ENCODE assay signal across 1 cellular context in the genomic region with DNA sequence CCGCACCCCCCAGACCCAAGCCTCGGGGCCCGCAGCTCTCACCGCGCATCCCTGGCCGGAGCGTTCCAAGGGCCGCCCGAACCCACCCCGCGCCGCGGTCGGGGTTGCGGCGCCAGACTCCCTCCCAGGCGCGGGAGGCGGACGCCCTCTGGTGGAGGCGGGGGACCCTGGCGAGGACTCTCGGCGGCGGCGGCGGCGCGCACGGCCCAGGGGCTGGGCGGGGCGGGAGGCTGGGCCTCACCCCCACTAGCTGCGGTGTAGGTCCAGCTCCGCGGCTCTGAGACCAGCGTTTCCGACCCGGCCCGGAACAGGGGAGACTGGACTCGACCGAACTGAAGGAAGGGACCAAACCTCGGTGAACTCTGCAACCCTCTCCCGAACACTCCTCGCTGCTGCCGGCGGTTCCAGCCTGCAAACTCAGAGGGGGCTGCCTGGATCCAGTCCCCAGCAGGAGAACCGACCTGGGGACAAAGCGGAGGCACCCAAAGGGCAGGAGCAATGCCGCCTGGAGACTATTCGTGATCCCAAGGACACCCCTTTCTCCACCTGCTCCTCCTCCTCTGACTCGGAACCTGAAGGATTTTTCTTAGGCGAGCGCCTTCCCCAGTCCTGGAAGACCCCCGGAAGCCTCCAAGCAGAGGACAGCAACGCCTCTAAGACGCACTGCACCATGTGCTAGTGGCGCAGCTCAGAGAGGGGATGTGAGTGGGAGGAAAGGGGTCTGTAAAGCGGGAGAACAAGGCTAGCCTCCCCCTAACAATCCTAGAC.
TF ChIP-seq lines count a peak whose summit lies in the region.

No MANE protein-coding gene starts in this region.

TF ChIP-seq in HepG2, 621 proteins besides CTCF, POLR2A, EP300 and RAD21 (continued from another document and continues in another):
- TF ChIP-seq DDIT3 (CRISPR knock-in tag; IDR thresholded peaks at IDR 0.05) (no peak), ZNF792 (CRISPR knock-in tag; IDR thresholded peaks at IDR 0.05) (peak; percentile 70; the same call in 1 of the 2 replicates), HES4 (CRISPR knock-in tag; IDR thresholded peaks at IDR 0.05; ENCODE audit: borderline replicate concordance) (peak; percentile 87; the same call in 1 of the 2 replicates), ZNF552 (CRISPR knock-in tag; IDR thresholded peaks at IDR 0.05; ENCODE audit: borderline replicate concordance) (no peak), ZNF253 (CRISPR knock-in tag; IDR thresholded peaks at IDR 0.05; ENCODE audit: borderline replicate concordance) (no peak; the same call in 1 of the 2 replicates), SMYD3 (CRISPR knock-in tag; IDR thresholded peaks at IDR 0.05) (no peak), GATAD1 (CRISPR knock-in tag; IDR thresholded peaks at IDR 0.05) (peak; percentile 72), EEA1 (CRISPR knock-in tag; IDR thresholded peaks at IDR 0.05; ENCODE audit: borderline replicate concordance) (peak; percentile 76; the same call in 1 of the 2 replicates), RFX5 (IDR thresholded peaks at IDR 0.05; ENCODE audit: low read depth, low read length) (peak; percentile 47), ZNF737 (CRISPR knock-in tag; IDR thresholded peaks at IDR 0.05; ENCODE audit: borderline replicate concordance) (no peak), MLLT10 (CRISPR knock-in tag; IDR thresholded peaks at IDR 0.05) (no peak), ZFP90 (CRISPR knock-in tag; IDR thresholded peaks at IDR 0.05; ENCODE audit: borderline replicate concordance) (no peak; the same call in 1 of the 2 replicates), SSRP1 (CRISPR knock-in tag; IDR thresholded peaks at IDR 0.05) (no peak), TAF15 (IDR thresholded peaks at IDR 0.05; ENCODE audit: low read depth, low read length, poor library complexity, severe bottlenecking) (peak; percentile 86), HOXA3 (CRISPR knock-in tag; IDR thresholded peaks at IDR 0.05) (peak; percentile 86), ZNF441 (CRISPR knock-in tag; IDR thresholded peaks at IDR 0.05; ENCODE audit: borderline replicate concordance) (peak; percentile 54; the same call in 1 of the 2 replicates), CHCHD3 (CRISPR knock-in tag; IDR thresholded peaks at IDR 0.05) (peak; percentile 63; the same call in 1 of the 2 replicates), NR3C1 (CRISPR knock-in tag; IDR thresholded peaks at IDR 0.05) (no peak), PHF5A (CRISPR knock-in tag; IDR thresholded peaks at IDR 0.05; ENCODE audit: low read depth, unreplicated experiment) (peak; percentile 49), MAZ (IDR thresholded peaks at IDR 0.05; ENCODE audit: borderline replicate concordance, low read depth, low read length) (peak; percentile 82), MAZ (CRISPR knock-in tag; IDR thresholded peaks at IDR 0.05; ENCODE audit: low read depth) (peak; percentile 81; the same call in 1 of the 2 replicates), SALL1 (CRISPR knock-in tag; IDR thresholded peaks at IDR 0.05) (peak; percentile 71), SIX1 (CRISPR knock-in tag; IDR thresholded peaks at IDR 0.05; ENCODE audit: borderline replicate concordance) (no peak), HOXA9 (CRISPR knock-in tag; IDR thresholded peaks at IDR 0.05; ENCODE audit: borderline replicate concordance) (peak; percentile 43; the same call in 1 of the 2 replicates), SPEN (CRISPR knock-in tag; IDR thresholded peaks at IDR 0.05; ENCODE audit: low read depth) (peak; percentile 89; the same call in 1 of the 2 replicates), ETV5 (CRISPR knock-in tag; IDR thresholded peaks at IDR 0.05; ENCODE audit: borderline replicate concordance) (no peak; the same call in 1 of the 2 replicates), POLR2G (IDR thresholded peaks at IDR 0.05; ENCODE audit: low read depth, low read length) (0 out of 2 replicates have a peak, but pooled peaks have one; percentile 40), ZNF234 (CRISPR knock-in tag; conservative IDR thresholded peaks at IDR 0.05) (peak; percentile 90; the same call in 1 of the 2 replicates), PHF8 (CRISPR knock-in tag; IDR thresholded peaks at IDR 0.05) (no peak), ZNF557 (CRISPR knock-in tag; IDR thresholded peaks at IDR 0.05) (no peak; the same call in 1 of the 2 replicates), KLF6 (CRISPR knock-in tag; IDR thresholded peaks at IDR 0.05) (0 out of 2 replicates have a peak, but pooled peaks have one; percentile 46), ZBTB20 (CRISPR knock-in tag; IDR thresholded peaks at IDR 0.05; ENCODE audit: borderline replicate concordance, low read depth) (peak; percentile 36), ZNF136 (CRISPR knock-in tag; IDR thresholded peaks at IDR 0.05; ENCODE audit: low read depth) (no peak), ZNF574 (CRISPR knock-in tag; IDR thresholded peaks at IDR 0.05) (peak; percentile 96), ZNF572 (CRISPR knock-in tag; IDR thresholded peaks at IDR 0.05) (peak; percentile 79), ZNF615 (CRISPR knock-in tag; IDR thresholded peaks at IDR 0.05; ENCODE audit: borderline replicate concordance) (no peak), YEATS4 (CRISPR knock-in tag; IDR thresholded peaks at IDR 0.05; ENCODE audit: borderline replicate concordance) (peak; percentile 78), ESRRA (CRISPR knock-in tag; IDR thresholded peaks at IDR 0.05; ENCODE audit: low read depth) (peak; percentile 63; the same call in 1 of the 2 replicates), SOX5 (CRISPR knock-in tag; IDR thresholded peaks at IDR 0.05; ENCODE audit: borderline replicate concordance) (no peak; the same call in 1 of the 2 replicates)
- TF ChIP-seq, protein P1, sequence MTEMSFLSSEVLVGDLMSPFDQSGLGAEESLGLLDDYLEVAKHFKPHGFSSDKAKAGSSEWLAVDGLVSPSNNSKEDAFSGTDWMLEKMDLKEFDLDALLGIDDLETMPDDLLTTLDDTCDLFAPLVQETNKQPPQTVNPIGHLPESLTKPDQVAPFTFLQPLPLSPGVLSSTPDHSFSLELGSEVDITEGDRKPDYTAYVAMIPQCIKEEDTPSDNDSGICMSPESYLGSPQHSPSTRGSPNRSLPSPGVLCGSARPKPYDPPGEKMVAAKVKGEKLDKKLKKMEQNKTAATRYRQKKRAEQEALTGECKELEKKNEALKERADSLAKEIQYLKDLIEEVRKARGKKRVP (CRISPR knock-in tag; IDR thresholded peaks at IDR 0.05), result no peak
- TF ChIP-seq, protein P2, sequence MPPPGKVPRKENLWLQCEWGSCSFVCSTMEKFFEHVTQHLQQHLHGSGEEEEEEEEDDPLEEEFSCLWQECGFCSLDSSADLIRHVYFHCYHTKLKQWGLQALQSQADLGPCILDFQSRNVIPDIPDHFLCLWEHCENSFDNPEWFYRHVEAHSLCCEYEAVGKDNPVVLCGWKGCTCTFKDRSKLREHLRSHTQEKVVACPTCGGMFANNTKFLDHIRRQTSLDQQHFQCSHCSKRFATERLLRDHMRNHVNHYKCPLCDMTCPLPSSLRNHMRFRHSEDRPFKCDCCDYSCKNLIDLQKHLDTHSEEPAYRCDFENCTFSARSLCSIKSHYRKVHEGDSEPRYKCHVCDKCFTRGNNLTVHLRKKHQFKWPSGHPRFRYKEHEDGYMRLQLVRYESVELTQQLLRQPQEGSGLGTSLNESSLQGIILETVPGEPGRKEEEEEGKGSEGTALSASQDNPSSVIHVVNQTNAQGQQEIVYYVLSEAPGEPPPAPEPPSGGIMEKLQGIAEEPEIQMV (CRISPR knock-in tag; IDR thresholded peaks at IDR 0.05; ENCODE audit: low read depth), result peak; percentile 63; the same call in 1 of the 2 replicates
- TF ChIP-seq, protein P3, sequence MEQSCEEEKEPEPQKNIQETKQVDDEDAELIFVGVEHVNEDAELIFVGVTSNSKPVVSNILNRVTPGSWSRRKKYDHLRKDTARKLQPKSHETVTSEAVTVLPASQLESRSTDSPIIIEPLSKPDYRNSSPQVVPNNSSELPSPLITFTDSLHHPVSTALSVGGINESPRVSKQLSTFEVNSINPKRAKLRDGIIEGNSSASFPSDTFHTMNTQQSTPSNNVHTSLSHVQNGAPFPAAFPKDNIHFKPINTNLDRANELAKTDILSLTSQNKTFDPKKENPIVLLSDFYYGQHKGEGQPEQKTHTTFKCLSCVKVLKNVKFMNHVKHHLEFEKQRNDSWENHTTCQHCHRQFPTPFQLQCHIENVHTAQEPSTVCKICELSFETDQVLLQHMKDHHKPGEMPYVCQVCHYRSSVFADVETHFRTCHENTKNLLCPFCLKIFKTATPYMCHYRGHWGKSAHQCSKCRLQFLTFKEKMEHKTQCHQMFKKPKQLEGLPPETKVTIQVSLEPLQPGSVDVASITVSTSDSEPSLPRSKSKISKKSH (CRISPR knock-in tag; IDR thresholded peaks at IDR 0.05; ENCODE audit: borderline replicate concordance), result no peak
- TF ChIP-seq, protein P4, sequence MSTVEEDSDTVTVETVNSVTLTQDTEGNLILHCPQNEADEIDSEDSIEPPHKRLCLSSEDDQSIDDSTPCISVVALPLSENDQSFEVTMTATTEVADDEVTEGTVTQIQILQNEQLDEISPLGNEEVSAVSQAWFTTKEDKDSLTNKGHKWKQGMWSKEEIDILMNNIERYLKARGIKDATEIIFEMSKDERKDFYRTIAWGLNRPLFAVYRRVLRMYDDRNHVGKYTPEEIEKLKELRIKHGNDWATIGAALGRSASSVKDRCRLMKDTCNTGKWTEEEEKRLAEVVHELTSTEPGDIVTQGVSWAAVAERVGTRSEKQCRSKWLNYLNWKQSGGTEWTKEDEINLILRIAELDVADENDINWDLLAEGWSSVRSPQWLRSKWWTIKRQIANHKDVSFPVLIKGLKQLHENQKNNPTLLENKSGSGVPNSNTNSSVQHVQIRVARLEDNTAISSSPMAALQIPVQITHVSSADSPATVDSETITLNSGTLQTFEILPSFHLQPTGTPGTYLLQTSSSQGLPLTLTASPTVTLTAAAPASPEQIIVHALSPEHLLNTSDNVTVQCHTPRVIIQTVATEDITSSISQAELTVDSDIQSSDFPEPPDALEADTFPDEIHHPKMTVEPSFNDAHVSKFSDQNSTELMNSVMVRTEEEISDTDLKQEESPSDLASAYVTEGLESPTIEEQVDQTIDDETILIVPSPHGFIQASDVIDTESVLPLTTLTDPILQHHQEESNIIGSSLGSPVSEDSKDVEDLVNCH (CRISPR knock-in tag; IDR thresholded peaks at IDR 0.05), result 0 out of 2 replicates have a peak, but pooled peaks have one; percentile 30
- TF ChIP-seq, protein P5, sequence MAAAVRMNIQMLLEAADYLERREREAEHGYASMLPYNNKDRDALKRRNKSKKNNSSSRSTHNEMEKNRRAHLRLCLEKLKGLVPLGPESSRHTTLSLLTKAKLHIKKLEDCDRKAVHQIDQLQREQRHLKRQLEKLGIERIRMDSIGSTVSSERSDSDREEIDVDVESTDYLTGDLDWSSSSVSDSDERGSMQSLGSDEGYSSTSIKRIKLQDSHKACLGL (CRISPR knock-in tag; IDR thresholded peaks at IDR 0.05), result no peak; the same call in 1 of the 2 replicates
- TF ChIP-seq, protein P6, sequence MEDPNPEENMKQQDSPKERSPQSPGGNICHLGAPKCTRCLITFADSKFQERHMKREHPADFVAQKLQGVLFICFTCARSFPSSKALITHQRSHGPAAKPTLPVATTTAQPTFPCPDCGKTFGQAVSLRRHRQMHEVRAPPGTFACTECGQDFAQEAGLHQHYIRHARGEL (CRISPR knock-in tag; IDR thresholded peaks at IDR 0.05), result 0 out of 2 replicates have a peak, but pooled peaks have one; percentile 7
- TF ChIP-seq, protein P7, sequence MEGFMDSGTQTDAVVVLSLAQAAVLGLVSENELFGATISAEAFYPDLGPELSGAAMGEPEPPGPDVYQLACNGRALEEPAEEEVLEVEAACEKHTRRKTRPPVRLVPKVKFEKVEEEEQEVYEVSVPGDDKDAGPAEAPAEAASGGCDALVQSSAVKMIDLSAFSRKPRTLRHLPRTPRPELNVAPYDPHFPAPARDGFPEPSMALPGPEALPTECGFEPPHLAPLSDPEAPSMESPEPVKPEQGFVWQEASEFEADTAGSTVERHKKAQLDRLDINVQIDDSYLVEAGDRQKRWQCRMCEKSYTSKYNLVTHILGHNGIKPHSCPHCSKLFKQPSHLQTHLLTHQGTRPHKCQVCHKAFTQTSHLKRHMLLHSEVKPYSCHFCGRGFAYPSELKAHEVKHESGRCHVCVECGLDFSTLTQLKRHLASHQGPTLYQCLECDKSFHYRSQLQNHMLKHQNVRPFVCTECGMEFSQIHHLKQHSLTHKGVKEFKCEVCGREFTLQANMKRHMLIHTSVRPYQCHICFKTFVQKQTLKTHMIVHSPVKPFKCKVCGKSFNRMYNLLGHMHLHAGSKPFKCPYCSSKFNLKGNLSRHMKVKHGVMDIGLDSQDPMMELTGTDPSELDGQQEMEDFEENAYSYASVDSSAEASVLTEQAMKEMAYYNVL (CRISPR knock-in tag; IDR thresholded peaks at IDR 0.05; ENCODE audit: borderline replicate concordance), result no peak
